9 cellular contexts compared by ENCODE assay signal in genomic region chr14:23183076-23183475, GRCh38. TPM values are rescaled to one million over a fixed set of nuclear protein-coding genes. Genes with fewer than 3 reads are reported as not detected.
A peak's percentile ranks its signal among the peaks of the same experiment; 100 is the strongest.
DNase-seq lines count a peak whose midpoint lies in the region; ATAC-seq and TF ChIP-seq lines count a peak whose summit lies in the region.
"Had no signal": no experiment of that assay in that cellular context is flagged by ENCODE, and none has a peak within 500 bp of the region (broad histone marks: within the 10 kb centered on the region; RNA-seq: fewer than 3 reads in every experiment).

No MANE protein-coding gene starts in this region.

- intact Hi-C loops in sigmoid colon (cut with DNase I) = no loop called here

- peaks cover 18% of the 10 kb centered on the region for H3K27me3 Mint-ChIP-seq in T-helper 17 cell

- H3K27me3 ChIP-seq in right atrium auricular region (no peaks in the 10 kb centered on the region), sigmoid colon (peaks cover 0 to 18% (median 3%) of the 10 kb centered on the region in 3 donors), SJCRH30 (peaks cover 23% of the 10 kb centered on the region)

- H3K9me3 ChIP-seq in T-helper 17 cell (ENCODE audit: control insufficient read depth, low read length, poor library complexity, severe bottlenecking) = no peaks in the 10 kb centered on the region
- H3K9me3 ChIP-seq in right atrium auricular region = no peaks in the 10 kb centered on the region
- H3K9me3 ChIP-seq in sigmoid colon = no peaks in the 10 kb centered on the region
- no peaks in the 10 kb centered on the region for H3K9me3 ChIP-seq in SJCRH30 (replicated peaks)

- TF ChIP-seq POLR2A in sigmoid colon (IDR thresholded peaks at IDR 0.05) = no peak

- DNase-seq in G401 (ENCODE audit: low spot score) = peak; percentile 64
- DNase-seq in T-helper 17 cell = no peak
- no peak for DNase-seq in right atrium auricular region (ENCODE audit: low spot score)
- no peak for DNase-seq in sigmoid colon
- DNase-seq in activated CD4-positive, alpha-beta T cell treated with anti-CD3 and anti-CD28 coated beads, Interleukin-2, amount 50 U/mL, for 4 hours = no peak
- DNase-seq in HPDE6-E6E7 (ENCODE audit: extremely low spot score) = no peak
- DNase-seq in NCI-H82 (lab: John Stamatoyannopoulos, UW) = no peak
- no peak for DNase-seq in SJCRH30

- no peaks in the 10 kb centered on the region for H3K36me3 ChIP-seq in right atrium auricular region
- H3K36me3 ChIP-seq in sigmoid colon = no peaks in the 10 kb centered on the region
- no peaks in the 10 kb centered on the region for H3K36me3 ChIP-seq in SJCRH30

- H3K4me1 Mint-ChIP-seq in T-helper 17 cell = peaks cover 5% of the 10 kb centered on the region

- TF ChIP-seq CTCF in right atrium auricular region (IDR thresholded peaks at IDR 0.05) (no peak), sigmoid colon (IDR thresholded peaks at IDR 0.05) (no peak)

- no peak overlapping the region for H3K4me3 Mint-ChIP-seq in T-helper 17 cell

- WGBS in sigmoid colon, 2 donors = 0 to 1% methylated on average over 7 of the region's 7 CpGs

- no peak overlapping the region for H3K27ac Mint-ChIP-seq in T-helper 17 cell

- H3K4me1 ChIP-seq in right atrium auricular region (peaks cover 0 to 21% of the 10 kb centered on the region in 2 donors), sigmoid colon (peaks cover 0 to 23% (median 14%) of the 10 kb centered on the region in 4 donors), SJCRH30 (no peaks in the 10 kb centered on the region)

- no peak for TF ChIP-seq EP300 in sigmoid colon (IDR thresholded peaks at IDR 0.05)

- H3K36me3 Mint-ChIP-seq in T-helper 17 cell (ENCODE audit: low read depth) = no peaks in the 10 kb centered on the region

- peak overlapping the region; percentile 55 to 56 for H3K4me3 ChIP-seq in right atrium auricular region
- peak overlapping the region; percentile 36 to 50 (median 46) for H3K4me3 ChIP-seq in sigmoid colon
- no peak overlapping the region for H3K4me3 ChIP-seq in SJCRH30

- in situ Hi-C loops in G401 (cut with HindIII; ENCODE audit: low sequenced_read_pairs) = no loop called here

- ATAC-seq in T-helper 17 cell = peak; percentile 12

- peak overlapping the region; percentile 59 to 67 for H3K27ac ChIP-seq in right atrium auricular region
- H3K27ac ChIP-seq in sigmoid colon = peak overlapping the region in 2 of 4 donors; percentile 42 to 75
- H3K27ac ChIP-seq in SJCRH30 = no peak overlapping the region

RNA-seq across cellular contexts. Expression of gene SLC7A8, which starts 0.4 kb away (rescaled TPM):
- total RNA-seq in G401 (2014; rRNA removed; shearing (Covaris generic)) = 14.5 and 15.9 TPM in 2 replicates
- total RNA-seq in T-helper 17 cell (1 to 10 TPM; 2.0 to 2.5 TPM), right atrium auricular region (10 to 100 TPM; 11.9 to 23.7 TPM), sigmoid colon (10 to 100 TPM in 3 of 4 donors, 1 to 10 TPM in 1; 9.9 to 19.7 (median 14.1) TPM)
- polyA plus RNA-seq in sigmoid colon = 10 to 100 TPM in 2 of 3 donors, 1 to 10 TPM in 1; 5.5 to 24.7 (median 13.2) TPM
- total RNA-seq in SJCRH30 (2014; rRNA removed; shearing (Covaris generic)) = 0.04 TPM in 1 of 2 replicates, not detected in the other

RNA-seq across cellular contexts. Expression of gene RNF212B, which starts 54.7 kb away (rescaled TPM):
- total RNA-seq in G401 (2014; rRNA removed; shearing (Covaris generic)) = not detected in 2 replicates
- under 1 TPM in 1 of 2 donors, not detected in 1; 0.89 TPM for total RNA-seq in T-helper 17 cell
- total RNA-seq in right atrium auricular region = not detected
- total RNA-seq in sigmoid colon = not detected
- polyA plus RNA-seq in sigmoid colon = not detected
- not detected in 2 replicates for total RNA-seq in SJCRH30 (2014; rRNA removed; shearing (Covaris generic))
- total RNA-seq: T-helper 2 cell treated with Interferon-gamma antibody and Interleukin-4, amounts not matched to agents 100 ng/mL and 5 ng/mL, for 36 hours had no signal
